Comparison of ENCODE assay signal across 8 cellular contexts in genomic region chr3:49357466-49358216, GRCh38. TPM values are rescaled to one million over a fixed set of nuclear protein-coding genes. Genes with fewer than 3 reads are reported as not detected.
DNase-seq lines count a peak whose midpoint lies in the region; ATAC-seq lines count a peak whose summit lies in the region.

No MANE protein-coding gene starts in this region.

- H3K27ac ChIP-seq in layer of hippocampus (ENCODE audit: low read depth, low read length) = peak overlapping the region; percentile 90

- peak; percentile 29 for DNase-seq in NCI-H82 (lab: John Stamatoyannopoulos, UW)
- no peak for DNase-seq in NCI-H82 treated with DMSO at 0.1 percent for 48 hours (lab: John Stamatoyannopoulos, UW; ENCODE audit: unreplicated experiment)
- DNase-seq in activated CD4-positive, CD25-positive, alpha-beta regulatory T cell (lab: John Stamatoyannopoulos, UW) = peak in 3 of 4 experiments; percentile 9 to 29 (median 23)
- DNase-seq in cerebellum (ENCODE audit: low spot score) = peak; percentile 21
- peak; percentile 31 for DNase-seq in stimulated activated CD4-positive, alpha-beta T cell treated with anti-CD3 and anti-CD28 coated beads, Interleukin-2, amount 100 ng/mL, for 4 hours (ENCODE audit: low read depth)
- DNase-seq in GM19240 (ENCODE audit: insufficient read length, low spot score) = no peak

- ATAC-seq in HG03521 (IDR thresholded peaks at IDR 0.05; ENCODE audit: unreplicated experiment) = peak; percentile 31

- H3K27me3 ChIP-seq in layer of hippocampus (ENCODE audit: control insufficient read depth, insufficient read depth, low read length) = no peaks in the 10 kb centered on the region

RNA-seq across cellular contexts. Expression of gene GPX1, which starts 0.5 kb away (rescaled TPM):
- 40.8 TPM for total RNA-seq in cerebellum

RNA-seq across cellular contexts. Expression of gene USP4, which starts 17.8 kb away (rescaled TPM):
- 39.7 TPM for total RNA-seq in cerebellum

RNA-seq across cellular contexts. Expression of gene RHOA, which starts 54.1 kb away (rescaled TPM):
- 113 TPM for total RNA-seq in cerebellum

RNA-seq across cellular contexts. Expression of gene TCTA, which starts 54.6 kb away (rescaled TPM):
- 11.3 TPM for total RNA-seq in cerebellum

Comparison
In these comparisons a context has a peak if more than half of its experiments do, and no peak if none do; other contexts are left out.
1. DNase-seq: peak in NCI-H82 (single experiment), activated CD4-positive, CD25-positive, alpha-beta regulatory T cell (3 of 4), cerebellum (single experiment) and stimulated activated CD4-positive, alpha-beta T cell treated with anti-CD3 and anti-CD28 coated beads, Interleukin-2, amount 100 ng/mL, for 4 hours (single experiment); none in NCI-H82 treated with DMSO at 0.1 percent for 48 hours (single experiment) and GM19240 (single experiment).